ENCODE assay signal across 13 cellular contexts in genomic region chr5:124504081-124504916, GRCh38.
DNase-seq lines count a peak whose midpoint lies in the region; ATAC-seq and TF ChIP-seq lines count a peak whose summit lies in the region.
"Had no signal": no experiment of that assay in that cellular context is flagged by ENCODE, and none has a peak within 500 bp of the region (broad histone marks: within the 10 kb centered on the region; RNA-seq: fewer than 3 reads in every experiment).

No MANE protein-coding gene starts in this region.

- no peaks in the 10 kb centered on the region for H3K27me3 ChIP-seq in PC-9 (ENCODE audit: insufficient read depth, low read depth)

- no peak overlapping the region for H3K4me3 Mint-ChIP-seq in nephron progenitor cell
- H3K4me3 Mint-ChIP-seq: activated naive CD4-positive, alpha-beta T cell treated with anti-CD3 and anti-CD28 coated beads, Interleukin-2, amount 50 U/mL, for 24 hours; CD4-positive, CD25-positive, alpha-beta regulatory T cell; GM23338; type B pancreatic cell had no signal

- no peak for TF ChIP-seq CTCF in nephron progenitor cell (IDR thresholded peaks at IDR 0.05)
- TF ChIP-seq CTCF in PC-9 (conservative IDR thresholded peaks at IDR 0.05), result no peak

- TF ChIP-seq POLR2A in GM18505 (IDR thresholded peaks at IDR 0.05; ENCODE audit: borderline replicate concordance, extremely low read depth, insufficient read depth, insufficient read length), result no peak

- CTCF ChIA-PET in PC-9 (lab: Charles Lee), result no interaction called here

- no peaks in the 10 kb centered on the region for H4K20me1 ChIP-seq in PC-9 (ENCODE audit: insufficient read depth)

- no peak overlapping the region for H3K4me2 ChIP-seq in PC-9
- H3K4me2 ChIP-seq: GM23338 had no signal

- H3K9me2 ChIP-seq in PC-9 (ENCODE audit: insufficient read depth), result no peaks in the 10 kb centered on the region

- peaks cover 26% of the 10 kb centered on the region for H3K4me1 Mint-ChIP-seq in nephron progenitor cell
- H3K4me1 Mint-ChIP-seq: activated naive CD4-positive, alpha-beta T cell treated with anti-CD3 and anti-CD28 coated beads, Interleukin-2, amount 50 U/mL, for 24 hours; CD4-positive, CD25-positive, alpha-beta regulatory T cell had no signal

- H3K36me3 Mint-ChIP-seq in nephron progenitor cell (ENCODE audit: low read depth), result no peaks in the 10 kb centered on the region
- H3K36me3 Mint-ChIP-seq: activated naive CD4-positive, alpha-beta T cell treated with anti-CD3 and anti-CD28 coated beads, Interleukin-2, amount 50 U/mL, for 24 hours; CD4-positive, CD25-positive, alpha-beta regulatory T cell; type B pancreatic cell had no signal

- no peaks in the 10 kb centered on the region for H3K36me3 ChIP-seq in PC-9 (ENCODE audit: low read depth)

- BruUV-seq in PC-9 (replicated peaks; lab: Mats Ljungman, UMichigan), result no TSS peak

- no peaks in the 10 kb centered on the region for H3K27me3 Mint-ChIP-seq in nephron progenitor cell (ENCODE audit: low read depth, poor library complexity)
- H3K27me3 Mint-ChIP-seq: activated naive CD4-positive, alpha-beta T cell treated with anti-CD3 and anti-CD28 coated beads, Interleukin-2, amount 50 U/mL, for 24 hours had no signal

- no peak overlapping the region for H3K27ac Mint-ChIP-seq in nephron progenitor cell
- H3K27ac Mint-ChIP-seq: activated naive CD4-positive, alpha-beta T cell treated with anti-CD3 and anti-CD28 coated beads, Interleukin-2, amount 50 U/mL, for 24 hours; CD4-positive, CD25-positive, alpha-beta regulatory T cell; GM23338; type B pancreatic cell had no signal

- peak; percentile 97 for ATAC-seq in GM18505 (IDR thresholded peaks at IDR 0.05; ENCODE audit: unreplicated experiment)
- ATAC-seq in GM21529 (IDR thresholded peaks at IDR 0.05; ENCODE audit: unreplicated experiment), result peak; percentile 99
- ATAC-seq in HG03378 (IDR thresholded peaks at IDR 0.05; ENCODE audit: unreplicated experiment), result peak; percentile 99
- ATAC-seq: GM23338 had no signal

- no peaks in the 10 kb centered on the region for H3F3A ChIP-seq in PC-9 (ENCODE audit: insufficient read depth, low read depth)

- POLR2A ChIA-PET in PC-9 (lab: Charles Lee; ENCODE audit: unreplicated experiment), result no interaction called here

- no peak overlapping the region for H2AFZ ChIP-seq in PC-9
- H2AFZ ChIP-seq: GM23338 had no signal

- intact Hi-C loops in PC-9 (cut with micrococcal nuclease; ENCODE audit: unreplicated experiment), result no loop called here

- no peaks in the 10 kb centered on the region for H3K9me3 Mint-ChIP-seq in nephron progenitor cell
- H3K9me3 Mint-ChIP-seq: activated naive CD4-positive, alpha-beta T cell treated with anti-CD3 and anti-CD28 coated beads, Interleukin-2, amount 50 U/mL, for 24 hours had no signal

- H3K4me3 ChIP-seq in PC-9, result no peak overlapping the region
- H3K4me3 ChIP-seq: GM23338 had no signal

- H3K9me3 ChIP-seq in PC-9 (ENCODE audit: insufficient read depth, low read depth), result no peaks in the 10 kb centered on the region

- H3K79me2 ChIP-seq in PC-9 (ENCODE audit: low read depth), result no peaks in the 10 kb centered on the region

- no peaks in the 10 kb centered on the region for H3K4me1 ChIP-seq in PC-9 (replicated peaks; ENCODE audit: insufficient read depth)

- H3K27ac ChIP-seq in PC-9, result no peak overlapping the region

- DNase-seq in foreskin melanocyte (peak; percentile 86), superior temporal gyrus (ENCODE audit: extremely low spot score) (no peak), nephron progenitor cell (no peak), PC-9 (no peak)
- no peak for DNase-seq in activated effector memory CD4-positive, alpha-beta T cell treated with Interleukin-2 at 50 U/mL for 16 hours
- DNase-seq: CD4-positive, CD25-positive, alpha-beta regulatory T cell; NCI-H2081 had no signal
